In the genomic region with DNA sequence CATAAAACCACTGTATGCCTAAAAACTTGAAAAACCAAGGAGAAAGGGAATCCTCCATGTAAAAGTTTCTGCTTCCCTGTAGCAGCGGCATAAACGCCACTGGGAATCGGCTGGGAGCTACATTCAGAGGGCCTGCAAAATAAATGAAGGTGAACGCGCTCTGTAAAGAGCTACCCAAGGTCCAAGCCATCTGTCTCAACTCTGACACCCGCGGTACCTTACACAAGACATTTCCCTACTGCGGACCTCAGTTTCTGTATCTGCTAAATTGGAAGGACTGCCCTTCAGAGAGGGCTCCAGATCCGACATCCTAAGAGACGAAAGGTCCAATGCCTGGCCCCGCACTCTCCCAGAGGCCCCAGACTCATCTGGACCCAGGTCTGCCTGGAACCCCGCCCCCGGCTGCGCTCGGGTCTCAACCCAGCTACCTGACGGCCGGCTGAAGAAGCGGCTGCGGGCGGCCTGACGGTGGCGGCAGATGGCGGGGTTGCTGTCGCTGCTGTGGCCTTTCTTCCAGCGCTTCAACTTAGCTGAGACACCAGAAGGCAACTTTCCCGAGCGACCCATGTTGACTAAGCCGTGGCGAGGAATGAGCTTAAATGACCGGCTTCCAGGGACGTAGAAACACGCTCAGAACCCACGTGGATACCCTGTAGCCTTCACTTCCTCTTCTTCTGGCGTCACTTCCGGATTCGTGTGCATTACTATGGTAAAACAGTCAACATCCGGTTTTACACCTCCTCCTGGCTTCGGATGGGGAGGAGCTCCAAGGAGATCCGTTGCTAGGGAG, we compare ENCODE assay signal across 8 cellular contexts. TPM values are rescaled to one million over a fixed set of nuclear protein-coding genes. Genes with fewer than 3 reads are reported as not detected.
A peak's percentile ranks its signal among the peaks of the same experiment; 100 is the strongest.
DNase-seq lines count a peak whose midpoint lies in the region; ATAC-seq and FAIRE-seq lines count a peak whose summit lies in the region.

A gene with protein sequence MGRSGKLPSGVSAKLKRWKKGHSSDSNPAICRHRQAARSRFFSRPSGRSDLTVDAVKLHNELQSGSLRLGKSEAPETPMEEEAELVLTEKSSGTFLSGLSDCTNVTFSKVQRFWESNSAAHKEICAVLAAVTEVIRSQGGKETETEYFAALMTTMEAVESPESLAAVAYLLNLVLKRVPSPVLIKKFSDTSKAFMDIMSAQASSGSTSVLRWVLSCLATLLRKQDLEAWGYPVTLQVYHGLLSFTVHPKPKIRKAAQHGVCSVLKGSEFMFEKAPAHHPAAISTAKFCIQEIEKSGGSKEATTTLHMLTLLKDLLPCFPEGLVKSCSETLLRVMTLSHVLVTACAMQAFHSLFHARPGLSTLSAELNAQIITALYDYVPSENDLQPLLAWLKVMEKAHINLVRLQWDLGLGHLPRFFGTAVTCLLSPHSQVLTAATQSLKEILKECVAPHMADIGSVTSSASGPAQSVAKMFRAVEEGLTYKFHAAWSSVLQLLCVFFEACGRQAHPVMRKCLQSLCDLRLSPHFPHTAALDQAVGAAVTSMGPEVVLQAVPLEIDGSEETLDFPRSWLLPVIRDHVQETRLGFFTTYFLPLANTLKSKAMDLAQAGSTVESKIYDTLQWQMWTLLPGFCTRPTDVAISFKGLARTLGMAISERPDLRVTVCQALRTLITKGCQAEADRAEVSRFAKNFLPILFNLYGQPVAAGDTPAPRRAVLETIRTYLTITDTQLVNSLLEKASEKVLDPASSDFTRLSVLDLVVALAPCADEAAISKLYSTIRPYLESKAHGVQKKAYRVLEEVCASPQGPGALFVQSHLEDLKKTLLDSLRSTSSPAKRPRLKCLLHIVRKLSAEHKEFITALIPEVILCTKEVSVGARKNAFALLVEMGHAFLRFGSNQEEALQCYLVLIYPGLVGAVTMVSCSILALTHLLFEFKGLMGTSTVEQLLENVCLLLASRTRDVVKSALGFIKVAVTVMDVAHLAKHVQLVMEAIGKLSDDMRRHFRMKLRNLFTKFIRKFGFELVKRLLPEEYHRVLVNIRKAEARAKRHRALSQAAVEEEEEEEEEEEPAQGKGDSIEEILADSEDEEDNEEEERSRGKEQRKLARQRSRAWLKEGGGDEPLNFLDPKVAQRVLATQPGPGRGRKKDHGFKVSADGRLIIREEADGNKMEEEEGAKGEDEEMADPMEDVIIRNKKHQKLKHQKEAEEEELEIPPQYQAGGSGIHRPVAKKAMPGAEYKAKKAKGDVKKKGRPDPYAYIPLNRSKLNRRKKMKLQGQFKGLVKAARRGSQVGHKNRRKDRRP (N-terminal part only) (minus strand): TSS at position 676 of the 790 bp plus-strand sequence. CDS start 109 bp downstream, at position 567.

- H3K9me3 ChIP-seq in HUES48 (ENCODE audit: control insufficient read depth, insufficient read depth, low read length) (no peaks in the 10 kb centered on the region), NT2/D1 (ENCODE audit: insufficient read depth, low read length) (no peaks in the 10 kb centered on the region)

- H3K36me3 ChIP-seq in HUES48 (ENCODE audit: control insufficient read depth, insufficient read depth, low read length) (peaks cover 36% of the 10 kb centered on the region), NT2/D1 (ENCODE audit: insufficient read depth, insufficient read length, low read length) (peaks cover 16% of the 10 kb centered on the region)

- H3K9ac ChIP-seq in HUES48 (ENCODE audit: low read depth, low read length): peak within 1 kb of the TSS; percentile 65; the same call in 1 of the 2 replicates
- H3K9ac ChIP-seq in NT2/D1 (ENCODE audit: insufficient read length, low read depth): peak within 1 kb of the TSS; percentile 88

- CTCF ChIA-PET in activated CD8-positive, alpha-beta memory T cell treated with anti-CD3 and anti-CD28 coated beads, Interleukin-2, amount 10 ng/mL, durations not matched to agents 7 days and 5 days (lab: Charles Lee): interaction anchor here (0.9 to 5.5 kb wide), 14 partner anchors 9 to 153 kb away, joined by 3 to 53 read pairs (median 4); partner anchors contain the start of gene UBTD1

- DNase-seq in DMS 273 treated with DMSO at 0.1 percent for 48 hours (lab: John Stamatoyannopoulos, UW): peak; percentile 92
- DNase-seq in NT2/D1 (ENCODE audit: low read depth, low spot score): peak; percentile 90
- DNase-seq in activated CD8-positive, alpha-beta memory T cell treated with anti-CD3 and anti-CD28 coated beads, Interleukin-2, amount 10 ng/mL, durations not matched to agents 7 days and 5 days: peak; percentile 94
- DNase-seq in mesenteric fat pad (ENCODE audit: low spot score): no peak
- peak; percentile 49 to 69 for DNase-seq in stimulated activated CD8-positive, alpha-beta memory T cell treated with anti-CD3 and anti-CD28 coated beads, Interleukin-2, amount 100 ng/mL, for 1 hour (ENCODE audit: low read depth in 2 of 2)

- ATAC-seq in GM21423 (IDR thresholded peaks at IDR 0.05; ENCODE audit: unreplicated experiment): peak; percentile 98
- ATAC-seq in activated CD8-positive, alpha-beta memory T cell treated with anti-CD3 and anti-CD28 coated beads, Interleukin-2, amount 10 ng/mL, durations not matched to agents 7 days and 5 days: peak; percentile 88

- FAIRE-seq in endometrium (lab: Jason Lieb, UNC): peak; percentile 96

- peaks cover 15% of the 10 kb centered on the region for H3K4me1 Mint-ChIP-seq in activated CD8-positive, alpha-beta memory T cell treated with anti-CD3 and anti-CD28 coated beads, Interleukin-2, amount 10 ng/mL, durations not matched to agents 7 days and 5 days

- peak within 1 kb of the TSS; percentile 96 for H3K4me3 Mint-ChIP-seq in activated CD8-positive, alpha-beta memory T cell treated with anti-CD3 and anti-CD28 coated beads, Interleukin-2, amount 10 ng/mL, durations not matched to agents 7 days and 5 days

- H3K4me3 ChIP-seq in HUES48 (ENCODE audit: low read depth, low read length) (peak within 1 kb of the TSS; percentile 90), NT2/D1 (ENCODE audit: insufficient read length, low read depth) (peak within 1 kb of the TSS; percentile 85)

- H3K4me1 ChIP-seq in HUES48 (ENCODE audit: control insufficient read depth, insufficient read depth, low read length): peaks cover 7% of the 10 kb centered on the region
- no peaks in the 10 kb centered on the region for H3K4me1 ChIP-seq in NT2/D1 (ENCODE audit: insufficient read depth, insufficient read length)

- H3K27me3 ChIP-seq in HUES48 (ENCODE audit: control insufficient read depth, insufficient read depth, low read length): no peaks in the 10 kb centered on the region
- H3K27me3 ChIP-seq in NT2/D1 (ENCODE audit: insufficient read depth, insufficient read length): no peaks in the 10 kb centered on the region

- no peaks in the 10 kb centered on the region for H3K27me3 Mint-ChIP-seq in activated CD8-positive, alpha-beta memory T cell treated with anti-CD3 and anti-CD28 coated beads, Interleukin-2, amount 10 ng/mL, durations not matched to agents 7 days and 5 days

- peak within 1 kb of the TSS; percentile 93 for H3K27ac Mint-ChIP-seq in activated CD8-positive, alpha-beta memory T cell treated with anti-CD3 and anti-CD28 coated beads, Interleukin-2, amount 10 ng/mL, durations not matched to agents 7 days and 5 days

- peaks cover 7% of the 10 kb centered on the region for H3K36me3 Mint-ChIP-seq in activated CD8-positive, alpha-beta memory T cell treated with anti-CD3 and anti-CD28 coated beads, Interleukin-2, amount 10 ng/mL, durations not matched to agents 7 days and 5 days

- H3K27ac ChIP-seq in HUES48 (ENCODE audit: low read depth, low read length): peak within 1 kb of the TSS; percentile 79

- H3K9me3 Mint-ChIP-seq in activated CD8-positive, alpha-beta memory T cell treated with anti-CD3 and anti-CD28 coated beads, Interleukin-2, amount 10 ng/mL, durations not matched to agents 7 days and 5 days (ENCODE audit: low read depth): no peaks in the 10 kb centered on the region

RNA-seq across cellular contexts. Expression of the gene that starts here (rescaled TPM):
- total RNA-seq in activated CD8-positive, alpha-beta memory T cell treated with anti-CD3 and anti-CD28 coated beads, Interleukin-2, amount 10 ng/mL, durations not matched to agents 7 days and 5 days: 10 to 100 TPM; 30.7 to 38.1 TPM
- total RNA-seq in mesenteric fat pad: 38.6 TPM
